In genomic region chr17:75565066-75565465, GRCh38 we compare ENCODE assay signal across 1 cellular context.
TF ChIP-seq lines count a peak whose summit lies in the region.

No MANE protein-coding gene starts in this region.

TF ChIP-seq in HCT116, 20 proteins besides CTCF, POLR2A, EP300 and RAD21 (continued from another document):
- TF ChIP-seq, protein P1, sequence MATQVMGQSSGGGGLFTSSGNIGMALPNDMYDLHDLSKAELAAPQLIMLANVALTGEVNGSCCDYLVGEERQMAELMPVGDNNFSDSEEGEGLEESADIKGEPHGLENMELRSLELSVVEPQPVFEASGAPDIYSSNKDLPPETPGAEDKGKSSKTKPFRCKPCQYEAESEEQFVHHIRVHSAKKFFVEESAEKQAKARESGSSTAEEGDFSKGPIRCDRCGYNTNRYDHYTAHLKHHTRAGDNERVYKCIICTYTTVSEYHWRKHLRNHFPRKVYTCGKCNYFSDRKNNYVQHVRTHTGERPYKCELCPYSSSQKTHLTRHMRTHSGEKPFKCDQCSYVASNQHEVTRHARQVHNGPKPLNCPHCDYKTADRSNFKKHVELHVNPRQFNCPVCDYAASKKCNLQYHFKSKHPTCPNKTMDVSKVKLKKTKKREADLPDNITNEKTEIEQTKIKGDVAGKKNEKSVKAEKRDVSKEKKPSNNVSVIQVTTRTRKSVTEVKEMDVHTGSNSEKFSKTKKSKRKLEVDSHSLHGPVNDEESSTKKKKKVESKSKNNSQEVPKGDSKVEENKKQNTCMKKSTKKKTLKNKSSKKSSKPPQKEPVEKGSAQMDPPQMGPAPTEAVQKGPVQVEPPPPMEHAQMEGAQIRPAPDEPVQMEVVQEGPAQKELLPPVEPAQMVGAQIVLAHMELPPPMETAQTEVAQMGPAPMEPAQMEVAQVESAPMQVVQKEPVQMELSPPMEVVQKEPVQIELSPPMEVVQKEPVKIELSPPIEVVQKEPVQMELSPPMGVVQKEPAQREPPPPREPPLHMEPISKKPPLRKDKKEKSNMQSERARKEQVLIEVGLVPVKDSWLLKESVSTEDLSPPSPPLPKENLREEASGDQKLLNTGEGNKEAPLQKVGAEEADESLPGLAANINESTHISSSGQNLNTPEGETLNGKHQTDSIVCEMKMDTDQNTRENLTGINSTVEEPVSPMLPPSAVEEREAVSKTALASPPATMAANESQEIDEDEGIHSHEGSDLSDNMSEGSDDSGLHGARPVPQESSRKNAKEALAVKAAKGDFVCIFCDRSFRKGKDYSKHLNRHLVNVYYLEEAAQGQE (IDR thresholded peaks at IDR 0.05; ENCODE audit: low read depth): no peak
- no peak for TF ChIP-seq ZNF274 (IDR thresholded peaks at IDR 0.05; ENCODE audit: low read depth, low read length)
- no peak for TF ChIP-seq SP1 (IDR thresholded peaks at IDR 0.05; ENCODE audit: low read depth)
- no peak for TF ChIP-seq JUND (IDR thresholded peaks at IDR 0.05)
- no peak for TF ChIP-seq ELF1 (IDR thresholded peaks at IDR 0.05; ENCODE audit: borderline replicate concordance, low read depth)
